In the genomic region with DNA sequence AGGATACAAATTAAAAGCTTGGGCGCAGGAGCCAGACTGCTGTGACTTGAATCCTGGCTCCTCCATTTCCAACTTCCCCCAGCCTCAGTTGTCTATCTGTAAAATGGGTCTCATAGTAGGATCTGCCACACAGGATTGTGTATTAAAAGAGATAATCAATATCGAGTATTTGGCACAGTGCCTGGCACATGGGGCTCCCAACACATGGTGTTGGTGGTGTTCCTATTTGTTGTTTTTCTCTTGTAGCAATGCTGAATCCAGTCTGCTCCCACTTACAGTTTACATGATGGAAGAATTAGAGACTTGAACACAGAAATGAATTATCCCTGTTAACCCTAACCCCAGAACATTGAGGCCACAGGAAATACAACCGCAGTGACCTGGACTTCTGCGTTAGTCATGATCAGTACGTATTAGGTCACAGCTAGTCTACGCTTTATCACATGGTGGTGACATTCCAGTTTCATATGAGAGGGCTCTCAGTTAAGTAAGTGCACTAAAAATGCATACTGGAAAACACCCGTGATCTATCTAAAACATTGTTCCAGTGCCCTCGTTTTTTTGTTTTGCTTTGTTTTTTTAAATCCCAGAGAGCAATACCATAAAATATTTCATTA, we compare ENCODE assay signal across 1 cellular context.
TF ChIP-seq lines count a peak whose summit lies in the region.

No MANE protein-coding gene starts in this region.

TF ChIP-seq in A549, 52 proteins besides CTCF, POLR2A, EP300 and RAD21 (continued from another document):
- no peak for TF ChIP-seq REST (IDR thresholded peaks at IDR 0.05)
- no peak for TF ChIP-seq HES2 (IDR thresholded peaks at IDR 0.05)
- no peak for TF ChIP-seq SREBF2 (IDR thresholded peaks at IDR 0.05)
- TF ChIP-seq ESRRA (IDR thresholded peaks at IDR 0.05; ENCODE audit: borderline replicate concordance, low read length) = no peak
- no peak for TF ChIP-seq ZNF302 (CRISPR knock-in tag; IDR thresholded peaks at IDR 0.05)
- TF ChIP-seq HOXB13 (CRISPR knock-in tag; IDR thresholded peaks at IDR 0.05; ENCODE audit: low read depth) = peak; percentile 59
- no peak for TF ChIP-seq ELK1 (IDR thresholded peaks at IDR 0.05; ENCODE audit: low read depth, low read length)
- TF ChIP-seq SMC3 (IDR thresholded peaks at IDR 0.05) = no peak
- no peak; the same call in 1 of the 2 replicates for TF ChIP-seq TFCP2L1 (CRISPR knock-in tag; IDR thresholded peaks at IDR 0.05)
- no peak for TF ChIP-seq KDM5A (IDR thresholded peaks at IDR 0.05)
- TF ChIP-seq MAFK (IDR thresholded peaks at IDR 0.05; ENCODE audit: partially characterized antibody) = no peak
- no peak for TF ChIP-seq NR3C1 (IDR thresholded peaks at IDR 0.05)
- no peak for TF ChIP-seq PHF8 (IDR thresholded peaks at IDR 0.05; ENCODE audit: borderline replicate concordance, low read depth)
- peak; percentile 94 for TF ChIP-seq KDM1A (IDR thresholded peaks at IDR 0.05; ENCODE audit: low read depth)
- TF ChIP-seq ZSCAN20 (CRISPR knock-in tag; IDR thresholded peaks at IDR 0.05) = no peak
- TF ChIP-seq BHLHE40 (IDR thresholded peaks at IDR 0.05; ENCODE audit: low read depth, low read length) = no peak
- TF ChIP-seq HEYL (CRISPR knock-in tag; IDR thresholded peaks at IDR 0.05) = no peak
- peak; percentile 72; the same call in 1 of the 2 replicates for TF ChIP-seq HOXA7 (CRISPR knock-in tag; IDR thresholded peaks at IDR 0.05)
- no peak; a peak in 1 of 5 replicates for TF ChIP-seq JUN (IDR thresholded peaks at IDR 0.05)
- peak; percentile 20 for TF ChIP-seq FOSB (CRISPR knock-in tag; IDR thresholded peaks at IDR 0.05)
- no peak for TF ChIP-seq RFX5 (IDR thresholded peaks at IDR 0.05)
- TF ChIP-seq CBX2 (IDR thresholded peaks at IDR 0.05; ENCODE audit: borderline replicate concordance, low read depth) = no peak
- TF ChIP-seq CHD4 (IDR thresholded peaks at IDR 0.05; ENCODE audit: borderline replicate concordance) = 0 out of 2 replicates have a peak, but pooled peaks have one; percentile 76
- TF ChIP-seq HOXB5 (CRISPR knock-in tag; IDR thresholded peaks at IDR 0.05) = peak; percentile 53; the same call in 1 of the 2 replicates
- no peak for TF ChIP-seq CEBPB (IDR thresholded peaks at IDR 0.05)
- no peak for TF ChIP-seq NPAS2 (CRISPR knock-in tag; IDR thresholded peaks at IDR 0.05; ENCODE audit: borderline replicate concordance)
